1 cellular context compared by ENCODE assay signal in the genomic region with DNA sequence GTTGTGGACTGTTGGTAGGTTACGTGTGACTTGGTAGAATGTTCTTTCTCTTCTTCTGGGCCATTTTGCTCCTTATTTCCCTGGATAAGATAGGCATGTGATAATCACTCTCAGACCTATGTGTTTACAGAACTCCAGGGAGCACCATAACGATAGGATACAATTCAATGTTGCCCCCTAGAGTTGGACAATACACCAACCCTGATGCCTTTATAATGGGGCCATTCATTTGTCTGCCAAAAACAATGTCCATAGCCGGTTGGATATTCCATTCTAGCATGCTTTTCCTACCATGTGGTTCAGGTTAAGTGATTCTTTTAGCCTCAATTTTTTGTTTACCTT.
TF ChIP-seq lines count a peak whose summit lies in the region.

No MANE protein-coding gene starts in this region.

TF ChIP-seq in K562, 482 proteins besides CTCF, POLR2A, EP300 and RAD21 (continued from another document):
- TF ChIP-seq ID3 (CRISPR knock-in tag; IDR thresholded peaks at IDR 0.05) (no peak), ID3 (tag; IDR thresholded peaks at IDR 0.05) (no peak), PCBP2 (IDR thresholded peaks at IDR 0.05; ENCODE audit: low read depth, low read length, poor library complexity, severe bottlenecking) (no peak), KHSRP (IDR thresholded peaks at IDR 0.05) (no peak), SRSF3 (IDR thresholded peaks at IDR 0.05; ENCODE audit: insufficient read depth, low read length) (no peak), ZNF717 (CRISPR knock-in tag; IDR thresholded peaks at IDR 0.05) (no peak), CC2D1A (IDR thresholded peaks at IDR 0.05) (0 out of 2 replicates have a peak, but pooled peaks have one; percentile 34)
